1 cellular context compared by ENCODE assay signal in the genomic region with DNA sequence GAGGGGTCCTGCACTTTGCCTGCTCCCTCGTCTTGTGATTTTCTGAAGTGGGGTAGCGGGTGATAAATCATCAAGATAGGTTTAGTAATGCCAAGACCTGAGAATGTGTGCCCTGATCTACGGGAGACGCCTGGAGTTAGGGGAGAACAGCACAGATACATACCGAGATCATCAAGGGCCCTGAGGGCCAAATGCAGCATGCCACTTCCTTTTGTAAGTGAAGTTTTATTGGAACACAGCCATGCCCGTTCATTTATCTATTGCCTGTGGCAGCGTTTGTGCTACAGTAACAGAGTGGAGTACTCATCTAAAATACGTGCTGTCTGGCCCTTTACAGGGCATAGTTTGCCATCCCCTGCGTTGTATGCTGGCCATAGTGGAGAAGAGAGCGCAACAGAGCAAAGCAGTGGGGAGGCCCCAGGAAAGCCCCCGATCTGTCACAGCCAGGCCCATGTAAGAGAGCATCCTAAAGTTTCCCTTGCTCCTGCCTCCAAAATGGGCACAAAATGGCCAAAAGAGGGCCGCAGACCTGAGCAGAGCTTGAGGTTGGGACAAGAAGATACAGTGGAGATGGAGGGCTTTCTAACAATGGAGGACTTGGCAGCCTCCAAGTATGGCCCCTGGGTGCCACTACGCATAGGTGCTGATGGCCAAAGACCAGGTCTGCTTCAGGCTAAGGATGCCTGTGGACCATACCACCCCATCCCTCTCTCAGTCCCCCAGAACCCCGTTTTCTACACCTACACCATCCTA.
TF ChIP-seq lines count a peak whose summit lies in the region.

No MANE protein-coding gene starts in this region.

TF ChIP-seq in WTC11, 78 proteins besides CTCF, POLR2A, EP300 and RAD21 (continued from another document):
- TF ChIP-seq, protein P1, sequence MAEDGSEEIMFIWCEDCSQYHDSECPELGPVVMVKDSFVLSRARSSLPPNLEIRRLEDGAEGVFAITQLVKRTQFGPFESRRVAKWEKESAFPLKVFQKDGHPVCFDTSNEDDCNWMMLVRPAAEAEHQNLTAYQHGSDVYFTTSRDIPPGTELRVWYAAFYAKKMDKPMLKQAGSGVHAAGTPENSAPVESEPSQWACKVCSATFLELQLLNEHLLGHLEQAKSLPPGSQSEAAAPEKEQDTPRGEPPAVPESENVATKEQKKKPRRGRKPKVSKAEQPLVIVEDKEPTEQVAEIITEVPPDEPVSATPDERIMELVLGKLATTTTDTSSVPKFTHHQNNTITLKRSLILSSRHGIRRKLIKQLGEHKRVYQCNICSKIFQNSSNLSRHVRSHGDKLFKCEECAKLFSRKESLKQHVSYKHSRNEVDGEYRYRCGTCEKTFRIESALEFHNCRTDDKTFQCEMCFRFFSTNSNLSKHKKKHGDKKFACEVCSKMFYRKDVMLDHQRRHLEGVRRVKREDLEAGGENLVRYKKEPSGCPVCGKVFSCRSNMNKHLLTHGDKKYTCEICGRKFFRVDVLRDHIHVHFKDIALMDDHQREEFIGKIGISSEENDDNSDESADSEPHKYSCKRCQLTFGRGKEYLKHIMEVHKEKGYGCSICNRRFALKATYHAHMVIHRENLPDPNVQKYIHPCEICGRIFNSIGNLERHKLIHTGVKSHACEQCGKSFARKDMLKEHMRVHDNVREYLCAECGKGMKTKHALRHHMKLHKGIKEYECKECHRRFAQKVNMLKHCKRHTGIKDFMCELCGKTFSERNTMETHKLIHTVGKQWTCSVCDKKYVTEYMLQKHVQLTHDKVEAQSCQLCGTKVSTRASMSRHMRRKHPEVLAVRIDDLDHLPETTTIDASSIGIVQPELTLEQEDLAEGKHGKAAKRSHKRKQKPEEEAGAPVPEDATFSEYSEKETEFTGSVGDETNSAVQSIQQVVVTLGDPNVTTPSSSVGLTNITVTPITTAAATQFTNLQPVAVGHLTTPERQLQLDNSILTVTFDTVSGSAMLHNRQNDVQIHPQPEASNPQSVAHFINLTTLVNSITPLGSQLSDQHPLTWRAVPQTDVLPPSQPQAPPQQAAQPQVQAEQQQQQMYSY (CRISPR knock-in tag; IDR thresholded peaks at IDR 0.05) = no peak
- TF ChIP-seq NFE2L1 (CRISPR knock-in tag; IDR thresholded peaks at IDR 0.05) (no peak), NR3C1 (CRISPR knock-in tag; conservative IDR thresholded peaks at IDR 0.05; ENCODE audit: low read depth) (no peak), ZNF671 (CRISPR knock-in tag; IDR thresholded peaks at IDR 0.05) (no peak), HMGA2 (CRISPR knock-in tag; IDR thresholded peaks at IDR 0.05) (no peak), ETV6 (CRISPR knock-in tag; IDR thresholded peaks at IDR 0.05) (no peak), ZNF138 (CRISPR knock-in tag; conservative IDR thresholded peaks at IDR 0.05) (no peak), ZBTB21 (CRISPR knock-in tag; IDR thresholded peaks at IDR 0.05; ENCODE audit: borderline replicate concordance) (no peak), KAT7 (CRISPR knock-in tag; IDR thresholded peaks at IDR 0.05; ENCODE audit: borderline replicate concordance) (no peak)
